22 cellular contexts compared by ENCODE assay signal in genomic region chr6:155582016-155582991, GRCh38.
DNase-seq lines count a peak whose midpoint lies in the region; ATAC-seq, FAIRE-seq and TF ChIP-seq lines count a peak whose summit lies in the region.
"Had no signal": no experiment of that assay in that cellular context is flagged by ENCODE, and none has a peak within 500 bp of the region (broad histone marks: within the 10 kb centered on the region; RNA-seq: fewer than 3 reads in every experiment).

No MANE protein-coding gene starts in this region.

- no peak for TF ChIP-seq EP300 in H1 (IDR thresholded peaks at IDR 0.05; ENCODE audit: borderline replicate concordance in 1 of 2, low read depth in 2 of 2, low read length in 2 of 2)

- H2BK12ac ChIP-seq in H1 (ENCODE audit: low read depth, low read length): no peak overlapping the region

- no peak overlapping the region for H2BK15ac ChIP-seq in H1 (ENCODE audit: low read length)

- no peak overlapping the region for H2AK5ac ChIP-seq in H1 (ENCODE audit: low read depth, low read length)

- H4K91ac ChIP-seq in H1 (replicated peaks; ENCODE audit: insufficient read length, low read length): no peak overlapping the region

- H3K9me3 Mint-ChIP-seq in activated naive CD4-positive, alpha-beta T cell treated with anti-CD3 and anti-CD28 coated beads, Interleukin-2, amount 50 U/mL, for 24 hours: no peaks in the 10 kb centered on the region
- no peaks in the 10 kb centered on the region for H3K9me3 Mint-ChIP-seq in activated CD8-positive, alpha-beta T cell treated with anti-CD3 and anti-CD28 coated beads for 36 hours

- no peaks in the 10 kb centered on the region for H3K23me2 ChIP-seq in H1 (ENCODE audit: low read depth, low read length)

- no peak overlapping the region for H3K4ac ChIP-seq in H1 (replicated peaks; ENCODE audit: insufficient read length, low read depth, low read length)

- H4K8ac ChIP-seq in H1 (ENCODE audit: extremely low read depth, insufficient read depth, low read length): no peak overlapping the region

- CTCF ChIA-PET in PC-3 (lab: Charles Lee) (no interaction called here), H1 (lab: Charles Lee; ENCODE audit: partially characterized antibody) (interaction anchor here (0.5 kb wide), 1 partner anchor 1005 kb away, joined by 4 read pairs; no protein-coding TSS in a partner anchor)
- CTCF ChIA-PET in activated CD8-positive, alpha-beta T cell treated with anti-CD3 and anti-CD28 coated beads for 36 hours (lab: Charles Lee): no interaction called here

- no peaks in the 10 kb centered on the region for H3K27me3 ChIP-seq in PC-3 (ENCODE audit: low read length)
- H3K27me3 ChIP-seq in H1 (replicated peaks in 1 of 4; ENCODE audit: control insufficient read depth in 3 of 4, extremely low read depth in 1 of 4, insufficient read depth in 3 of 4, low read length in 3 of 4): no peaks in the 10 kb centered on the region

- FAIRE-seq in H1 (lab: Jason Lieb, UNC): no peak
- FAIRE-seq: A549, GM12878 had no signal

- no peak overlapping the region for H2BK5ac ChIP-seq in H1 (ENCODE audit: low read depth, low read length)

- no peaks in the 10 kb centered on the region for H3K79me1 ChIP-seq in H1 (ENCODE audit: low read depth, low read length)

- H2AFZ ChIP-seq in PC-3 (ENCODE audit: low read length): no peak overlapping the region
- H2AFZ ChIP-seq in H1 (ENCODE audit: low read length): 0 out of 2 replicates have a peak overlapping the region, but pooled peaks have one; percentile 20

- POLR2A ChIA-PET in PC-3 (lab: Charles Lee; ENCODE audit: unreplicated experiment) (no interaction called here), H1 (lab: Charles Lee; ENCODE audit: partially characterized antibody) (no interaction called here)
- POLR2A ChIA-PET in activated CD8-positive, alpha-beta T cell treated with anti-CD3 and anti-CD28 coated beads for 36 hours (lab: Charles Lee): no interaction called here

- ATAC-seq in PC-3 (peak; percentile 40; the same call in 1 of the 2 replicates), HG02973 (IDR thresholded peaks at IDR 0.05; ENCODE audit: unreplicated experiment) (no peak), HG03135 (IDR thresholded peaks at IDR 0.05; ENCODE audit: unreplicated experiment) (no peak)
- no peak for ATAC-seq in activated CD8-positive, alpha-beta T cell treated with anti-CD3 and anti-CD28 coated beads for 36 hours
- ATAC-seq: A549, GM12878 had no signal

- peak overlapping the region; percentile 66 for H3K27ac Mint-ChIP-seq in activated naive CD4-positive, alpha-beta T cell treated with anti-CD3 and anti-CD28 coated beads, Interleukin-2, amount 50 U/mL, for 24 hours
- no peak overlapping the region for H3K27ac Mint-ChIP-seq in activated CD8-positive, alpha-beta T cell treated with anti-CD3 and anti-CD28 coated beads for 36 hours
- H3K27ac Mint-ChIP-seq: CD4-positive, CD25-positive, alpha-beta regulatory T cell; CD8-positive, alpha-beta memory T cell had no signal

- H3K14ac ChIP-seq in H1 (ENCODE audit: insufficient read length): no peak overlapping the region

- H3K4me1 ChIP-seq in PC-3 (ENCODE audit: insufficient read depth, low read length): no peaks in the 10 kb centered on the region
- H3K4me1 ChIP-seq in H1 (replicated peaks in 1 of 4; ENCODE audit: control insufficient read depth in 3 of 4, insufficient read depth in 4 of 4, low read length in 3 of 4): no peaks in the 10 kb centered on the region; a peak in 1 of 7 replicates
- H3K4me1 ChIP-seq: A549 had no signal

- TF ChIP-seq POLR2A in H1 (IDR thresholded peaks at IDR 0.05; ENCODE audit: control extremely low read depth in 1 of 2, low read depth in 2 of 2, low read length in 2 of 2): no peak

- peaks cover 1% of the 10 kb centered on the region for H3K27me3 Mint-ChIP-seq in activated naive CD4-positive, alpha-beta T cell treated with anti-CD3 and anti-CD28 coated beads, Interleukin-2, amount 50 U/mL, for 24 hours
- no peaks in the 10 kb centered on the region for H3K27me3 Mint-ChIP-seq in activated CD8-positive, alpha-beta T cell treated with anti-CD3 and anti-CD28 coated beads for 36 hours

- no peaks in the 10 kb centered on the region for H3K79me2 ChIP-seq in PC-3 (ENCODE audit: low read length)
- H3K79me2 ChIP-seq in H1 (ENCODE audit: control insufficient read depth in 1 of 2, insufficient read depth in 2 of 2, low read length in 2 of 2): no peaks in the 10 kb centered on the region

- DNase-seq in activated naive CD4-positive, alpha-beta T cell treated with Interleukin-2 at 50 U/mL for 16 hours: no peak
- no peak for DNase-seq in PC-3
- DNase-seq in H1 (ENCODE audit: low read depth in 1 of 2, low spot score in 2 of 2): no peak
- DNase-seq in activated CD8-positive, alpha-beta T cell treated with anti-CD3 and anti-CD28 coated beads for 36 hours: no peak
- DNase-seq in AG08395 (ENCODE audit: low spot score): no peak
- DNase-seq: C1 segment of cervical spinal cord; CD4-positive, CD25-positive, alpha-beta regulatory T cell; CD8-positive, alpha-beta memory T cell; COR-L47; DMS 273 treated with DMSO at 0.1 percent for 48 hours; DMS53; DND-41; EL; GOT3; H9 had no signal

- no peak overlapping the region for H4K5ac ChIP-seq in H1 (ENCODE audit: insufficient read length, low read depth, low read length)

- H3K9ac ChIP-seq in PC-3 (ENCODE audit: low read length) (no peak overlapping the region), H1 (replicated peaks in 1 of 4; ENCODE audit: extremely low read depth in 1 of 4, low read depth in 3 of 4, low read length in 3 of 4) (no peak overlapping the region)

- no peaks in the 10 kb centered on the region for H3K4me1 Mint-ChIP-seq in activated naive CD4-positive, alpha-beta T cell treated with anti-CD3 and anti-CD28 coated beads, Interleukin-2, amount 50 U/mL, for 24 hours
- no peaks in the 10 kb centered on the region for H3K4me1 Mint-ChIP-seq in activated CD8-positive, alpha-beta T cell treated with anti-CD3 and anti-CD28 coated beads for 36 hours (ENCODE audit: low read depth)
- H3K4me1 Mint-ChIP-seq: CD4-positive, CD25-positive, alpha-beta regulatory T cell; CD8-positive, alpha-beta memory T cell had no signal

- H3K27ac ChIP-seq in PC-3 (ENCODE audit: low read length) (no peak overlapping the region), H1 (ENCODE audit: low read depth, low read length) (no peak overlapping the region)
- H3K27ac ChIP-seq: 22Rv1, A549, HL-60 had no signal

- H3F3A ChIP-seq in PC-3 (ENCODE audit: low read length, unreplicated experiment): no peaks in the 10 kb centered on the region

- H3K18ac ChIP-seq in H1 (ENCODE audit: extremely low read depth, low read length): no peak overlapping the region

- H2BK120ac ChIP-seq in H1 (replicated peaks; ENCODE audit: low read depth, low read length): no peak overlapping the region

- TF ChIP-seq RAD21 in H1 (IDR thresholded peaks at IDR 0.05 in 1 of 2, conservative IDR thresholded peaks at IDR 0.05 in 1 of 2; ENCODE audit: low read depth in 2 of 2, low read length in 2 of 2): no peak

- no peak overlapping the region for H3K23ac ChIP-seq in H1 (ENCODE audit: insufficient read length)

- TF ChIP-seq CTCF in PC-3 (conservative IDR thresholded peaks at IDR 0.05; ENCODE audit: low read depth, low read length): no peak
- TF ChIP-seq CTCF in H1 (IDR thresholded peaks at IDR 0.05; ENCODE audit: control extremely low read depth in 1 of 3, insufficient read depth in 1 of 3, low read depth in 1 of 3, low read length in 3 of 3): no peak
- no peak for TF ChIP-seq CTCF in activated CD8-positive, alpha-beta T cell treated with anti-CD3 and anti-CD28 coated beads for 36 hours (IDR thresholded peaks at IDR 0.05)

- intact Hi-C loops in PC-3 (cut with micrococcal nuclease): no loop called here
- intact Hi-C loops in activated CD8-positive, alpha-beta T cell treated with anti-CD3 and anti-CD28 coated beads for 36 hours (cut with micrococcal nuclease): no loop called here

- no peaks in the 10 kb centered on the region for H3K9me2 ChIP-seq in PC-3 (replicated peaks; ENCODE audit: low read length)

- H3K4me3 ChIP-seq in PC-3 (ENCODE audit: low read length) (no peak overlapping the region), H1 (ENCODE audit: extremely low read depth in 1 of 4, insufficient read depth in 2 of 4, low read depth in 3 of 4, low read length in 4 of 4) (no peak overlapping the region)
- H3K4me3 ChIP-seq: A549, GM12878 had no signal

- H3K4me3 Mint-ChIP-seq in activated naive CD4-positive, alpha-beta T cell treated with anti-CD3 and anti-CD28 coated beads, Interleukin-2, amount 50 U/mL, for 24 hours: no peak overlapping the region
- no peak overlapping the region for H3K4me3 Mint-ChIP-seq in activated CD8-positive, alpha-beta T cell treated with anti-CD3 and anti-CD28 coated beads for 36 hours
- H3K4me3 Mint-ChIP-seq: CD4-positive, CD25-positive, alpha-beta regulatory T cell; CD8-positive, alpha-beta memory T cell; H9 had no signal

- 87% methylated on average over 9 of the region's 9 CpGs; no CpG with 5 or more reads in 1 of the 2 experiments for WGBS in H1 (ENCODE audit: extremely low coverage in 1 of 2, insufficient coverage in 1 of 2, insufficient read length in 1 of 2, insufficient replicate concordance in 2 of 2, low coverage in 1 of 2, low lambda C conversion rate in 2 of 2, missing lambda C conversion rate in 1 of 2), 2 experiments

- H3K9me3 ChIP-seq in PC-3 (ENCODE audit: low read length) (no peaks in the 10 kb centered on the region), H1 (ENCODE audit: insufficient read depth in 2 of 2, low read depth in 1 of 2, low read length in 1 of 2) (no peaks in the 10 kb centered on the region)
- H3K9me3 ChIP-seq: A549 had no signal

- H3K56ac ChIP-seq in H1 (replicated peaks; ENCODE audit: insufficient read length, low read depth, low read length): no peak overlapping the region

- no TSS peak for BruUV-seq in PC-3 (replicated peaks; lab: Mats Ljungman, UMichigan)

- H2BK20ac ChIP-seq in H1 (ENCODE audit: low read length): no peak overlapping the region

- H3K36me3 ChIP-seq in PC-3 (ENCODE audit: low read depth, low read length) (no peaks in the 10 kb centered on the region), H1 (ENCODE audit: control insufficient read depth in 2 of 4, insufficient read depth in 4 of 4, low read length in 3 of 4) (no peaks in the 10 kb centered on the region)

- no peaks in the 10 kb centered on the region for H3K36me3 Mint-ChIP-seq in activated naive CD4-positive, alpha-beta T cell treated with anti-CD3 and anti-CD28 coated beads, Interleukin-2, amount 50 U/mL, for 24 hours
- no peaks in the 10 kb centered on the region for H3K36me3 Mint-ChIP-seq in activated CD8-positive, alpha-beta T cell treated with anti-CD3 and anti-CD28 coated beads for 36 hours (ENCODE audit: low read depth)
- H3K36me3 Mint-ChIP-seq: CD4-positive, CD25-positive, alpha-beta regulatory T cell; CD8-positive, alpha-beta memory T cell had no signal

- H4K20me1 ChIP-seq in PC-3 (ENCODE audit: low read length) (no peaks in the 10 kb centered on the region), H1 (replicated peaks in 1 of 2; ENCODE audit: control insufficient read depth in 1 of 2, insufficient read depth in 2 of 2, low read length in 2 of 2) (no peaks in the 10 kb centered on the region)

- no peak overlapping the region for H3K4me2 ChIP-seq in PC-3 (ENCODE audit: low read length)
- H3K4me2 ChIP-seq in H1 (ENCODE audit: insufficient read depth in 1 of 2, low read depth in 2 of 2, low read length in 2 of 2): no peak overlapping the region
- H3K4me2 ChIP-seq: A549 had no signal

TF ChIP-seq in H1, 55 proteins besides CTCF, POLR2A, EP300 and RAD21 (continues in another document):
- TF ChIP-seq CBX5 (IDR thresholded peaks at IDR 0.05; ENCODE audit: low read depth, low read length) (no peak), GABPA (IDR thresholded peaks at IDR 0.05; ENCODE audit: borderline replicate concordance, insufficient read depth, low read length) (no peak)
